Comparison of ENCODE assay signal across 26 cellular contexts in genomic region chr10:95602382-95602781, GRCh38.
"Had no signal": no experiment of that assay in that cellular context is flagged by ENCODE, and none has a peak within 500 bp of the region (broad histone marks: within the 10 kb centered on the region; RNA-seq: fewer than 3 reads in every experiment).

No MANE protein-coding gene starts in this region.

- H3K9me3 ChIP-seq: heart right ventricle, left ventricle myocardium inferior, neutrophil, psoas muscle, right atrium auricular region, stomach, suprapubic skin, thoracic aorta, tibial nerve, upper lobe of left lung, vagina had no signal

- H3K4me1 ChIP-seq: parathyroid adenoma had no signal

- H3K36me3 ChIP-seq: left ventricle myocardium inferior, right atrium auricular region, thoracic aorta, vagina had no signal

- DNase-seq: heart right ventricle; islet precursor cell; left ventricle myocardium inferior; mesendoderm; naive thymus-derived CD4-positive, alpha-beta T cell; occipital lobe; psoas muscle; stimulated activated CD4-positive, alpha-beta T cell treated with anti-CD3 and anti-CD28 coated beads, Interleukin-1b, Interleukin-23, amount 100 ng/mL, for 48 hours; stimulated activated CD4-positive, alpha-beta T cell treated with anti-CD3 and anti-CD28 coated beads, Interleukin-2, amount 100 ng/mL, for 48 hours; stimulated activated CD4-positive, alpha-beta T cell treated with anti-CD3 and anti-CD28 coated beads, Interleukin-4, amount 100 ng/mL, for 4 hours; stimulated activated naive B cell treated with anti-CD40 and anti-IgM and Interleukin-4, amounts not matched to agents 10 μg/mL and 1 μg/mL and 100 μg/mL, for 72 hours; stimulated activated naive CD8-positive, alpha-beta T cell treated with anti-CD3 and anti-CD28 coated beads, Interleukin-15, Interleukin-2, amounts not matched to agents 100 U/mL and 50 U/mL, for 24 hours; stomach; upper lobe of left lung had no signal

- H3K27ac ChIP-seq: hepatocyte, left ventricle myocardium inferior, neutrophil, parathyroid adenoma, psoas muscle, suprapubic skin, thoracic aorta, tibial nerve, upper lobe of left lung, vagina had no signal

- ATAC-seq: heart right ventricle; naive thymus-derived CD4-positive, alpha-beta T cell; natural killer cell treated with Interleukin-12 subunit alpha and Interleukin-12 subunit beta and Interleukin-15 and Interleukin-18, amount 100 ng/mL, for 72 hours; psoas muscle; sciatic nerve; stimulated activated naive B cell treated with anti-CD40 and anti-IgM and Interleukin-4, amounts not matched to agents 10 μg/mL and 1 μg/mL and 100 μg/mL, for 72 hours; stimulated activated naive CD8-positive, alpha-beta T cell treated with anti-CD3 and anti-CD28 coated beads, Interleukin-15, Interleukin-2, amounts not matched to agents 100 U/mL and 50 U/mL, for 24 hours had no signal

- H3K4me3 ChIP-seq: heart right ventricle, hepatocyte, left ventricle myocardium inferior, lung, psoas muscle, right atrium auricular region, smooth muscle cell, stomach, suprapubic skin, thoracic aorta, tibial nerve, upper lobe of left lung, vagina had no signal

- H3K27me3 ChIP-seq: heart right ventricle, hepatocyte, neutrophil, right atrium auricular region, stomach, suprapubic skin, tibial nerve, upper lobe of left lung, vagina had no signal

- H3K9ac ChIP-seq: parathyroid adenoma had no signal
